Comparison of ENCODE assay signal across 36 cellular contexts in the genomic region with DNA sequence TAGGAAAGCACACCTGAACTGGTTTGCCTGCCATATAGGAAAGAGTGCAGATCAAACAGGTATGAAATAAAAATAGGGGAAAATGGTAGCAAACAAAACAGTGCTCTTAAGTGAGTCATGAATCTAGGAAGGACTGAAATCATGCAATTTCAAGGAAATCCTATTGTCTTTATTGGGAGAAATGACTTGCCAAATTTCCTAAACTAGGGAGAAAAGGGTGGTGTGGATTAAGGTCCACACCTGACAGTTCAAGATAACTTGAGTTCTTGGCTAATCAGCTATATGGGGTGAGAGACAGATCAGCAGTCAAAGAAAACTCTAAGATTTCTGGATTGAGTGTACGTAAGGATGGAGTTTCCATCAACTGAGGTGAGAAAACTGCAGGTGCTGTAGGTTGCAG.
"Had no signal": no experiment of that assay in that cellular context is flagged by ENCODE, and none has a peak within 500 bp of the region (broad histone marks: within the 10 kb centered on the region; RNA-seq: fewer than 3 reads in every experiment).

No MANE protein-coding gene starts in this region.

- FAIRE-seq: astrocyte, TTC549 had no signal

- H3K9me3 Mint-ChIP-seq: activated B cell treated with CpG ODN at 0.5 μM for 24 hours; T-helper 1 cell treated with Interleukin-12 subunit alpha and Interleukin-12 subunit beta and Interleukin-4 antibody, amounts not matched to agents 30 μg/mL and 1 μg/mL, for 36 hours; T-helper 2 cell treated with Interferon-gamma antibody and Interleukin-4, amounts not matched to agents 5 μg/mL and 100 μg/mL, for 36 hours had no signal

- H3K27me3 ChIP-seq: body of pancreas had no signal

- H3K36me3 Mint-ChIP-seq: activated CD4-positive, alpha-beta memory T cell treated with anti-CD3 and anti-CD28 coated beads for 36 hours had no signal

- DNase-seq: activated B cell treated with CpG ODN at 0.5 μM for 24 hours; activated CD4-positive, alpha-beta memory T cell treated with anti-CD3 and anti-CD28 coated beads for 36 hours; activated CD4-positive, alpha-beta T cell treated with anti-CD3 and anti-CD28 coated beads for 4 hours; activated CD4-positive, alpha-beta T cell treated with anti-CD3 and anti-CD28 coated beads, Interleukin-2, amount 50 U/mL, for 1 hour; activated CD4-positive, alpha-beta T cell treated with anti-CD3 and anti-CD28 coated beads, Interleukin-2, amount 50 U/mL, for 4 hours; activated CD4-positive, CD25-positive, alpha-beta regulatory T cell treated with anti-CD3 and anti-CD28 coated beads, Interleukin-2, amount 50 U/mL, for 72 hours; activated CD8-positive, alpha-beta memory T cell treated with anti-CD3 and anti-CD28 coated beads, Interleukin-2, amount 50 U/mL, for 4 hours; activated effector memory CD4-positive, alpha-beta T cell treated with anti-CD3 and anti-CD28 coated beads, Interleukin-2, amount 50 U/mL, for 16 hours; activated gamma-delta T cell treated with Interleukin-2 at 50 U/mL for 16 hours; activated naive CD4-positive, alpha-beta T cell; activated naive CD4-positive, alpha-beta T cell treated with anti-CD3 and anti-CD28 coated beads for 36 hours; activated naive CD4-positive, alpha-beta T cell treated with anti-CD3 and anti-CD28 coated beads, Interleukin-2, amount 50 U/mL, for 16 hours; activated naive CD8-positive, alpha-beta T cell treated with anti-CD3 and anti-CD28 coated beads, Interleukin-2, amount 10 ng/mL, durations not matched to agents 7 days and 5 days; activated T-cell treated with anti-CD3 and anti-CD28 coated beads for 4 hours; activated T-cell treated with anti-CD3 and anti-CD28 coated beads, Interleukin-2, amount 50 U/mL, for 1 hour; activated T-cell treated with anti-CD3 and anti-CD28 coated beads, Interleukin-2, amount 50 U/mL, for 4 hours; adrenal gland; amniotic stem cell; aorta; body of pancreas; brain microvascular endothelial cell; central memory CD4-positive, alpha-beta T cell; T-helper 1 cell; T-helper 2 cell; T-helper 9 cell had no signal

- H3K4me3 Mint-ChIP-seq: activated B cell treated with CpG ODN at 0.5 μM for 24 hours; activated CD4-positive, alpha-beta memory T cell treated with anti-CD3 and anti-CD28 coated beads for 36 hours; activated CD4-positive, alpha-beta T cell treated with anti-CD3 and anti-CD28 coated beads, Interleukin-2, amount 10 ng/mL, durations not matched to agents 24 days and 14 days; activated naive CD4-positive, alpha-beta T cell treated with anti-CD3 and anti-CD28 coated beads for 36 hours; activated naive CD8-positive, alpha-beta T cell treated with anti-CD3 and anti-CD28 coated beads, Interleukin-2, amount 10 ng/mL, durations not matched to agents 7 days and 5 days; activated T-cell treated with anti-CD3 and anti-CD28 coated beads, Interleukin-2, amount 50 U/mL, for 4 hours; activated T-cell treated with anti-CD3 and anti-CD28 coated beads, Interleukin-2, amount 50 U/mL, for 72 hours; activated T-helper 1 cell treated with anti-CD3 and anti-CD28 coated beads, Interleukin-12 subunit alpha, Interleukin-12 subunit beta, Interleukin-2, Interleukin-4 antibody, amounts not matched to agents 30 ng/mL and 10 ng/mL and 1 ng/mL, durations not matched to agents 14 hours and 24 hours and 36 hours; activated T-helper 17 cell treated with anti-CD3 and anti-CD28 coated beads, Interleukin-2, amount 50 U/mL, for 72 hours; T-helper 1 cell treated with Interleukin-12 subunit alpha and Interleukin-12 subunit beta and Interleukin-4 antibody, amounts not matched to agents 30 μg/mL and 1 μg/mL, for 36 hours; T-helper 2 cell treated with Interferon-gamma antibody and Interleukin-4, amounts not matched to agents 5 μg/mL and 100 μg/mL, for 36 hours had no signal

- H3K27ac ChIP-seq: adrenal gland, body of pancreas, brain microvascular endothelial cell, breast epithelium, VCaP had no signal

- H3K36me3 ChIP-seq: adrenal gland, brain microvascular endothelial cell, breast epithelium had no signal

- ATAC-seq: activated naive CD4-positive, alpha-beta T cell treated with anti-CD3 and anti-CD28 coated beads, Interleukin-2, amount 50 U/mL, for 72 hours; activated T-helper 17 cell treated with anti-CD3 and anti-CD28 coated beads, Interleukin-2, amount 50 U/mL, for 72 hours; body of pancreas had no signal

- H3K9me3 ChIP-seq: adrenal gland, body of pancreas, breast epithelium had no signal

- H3K4me3 ChIP-seq: adrenal gland, body of pancreas, breast epithelium had no signal

- H3K4me1 ChIP-seq: adrenal gland, breast epithelium had no signal

- H3K27ac Mint-ChIP-seq: activated B cell treated with CpG ODN at 0.5 μM for 24 hours; activated CD4-positive, alpha-beta memory T cell treated with anti-CD3 and anti-CD28 coated beads for 36 hours; activated CD4-positive, alpha-beta T cell treated with anti-CD3 and anti-CD28 coated beads, Interleukin-2, amount 10 ng/mL, durations not matched to agents 24 days and 14 days; activated naive CD4-positive, alpha-beta T cell treated with anti-CD3 and anti-CD28 coated beads for 36 hours; activated naive CD4-positive, alpha-beta T cell treated with anti-CD3 and anti-CD28 coated beads, Interleukin-2, amount 50 U/mL, for 72 hours; activated naive CD8-positive, alpha-beta T cell treated with anti-CD3 and anti-CD28 coated beads, Interleukin-2, amount 10 ng/mL, durations not matched to agents 7 days and 5 days; activated T-cell treated with anti-CD3 and anti-CD28 coated beads, Interleukin-2, amount 50 U/mL, for 72 hours; activated T-helper 1 cell treated with anti-CD3 and anti-CD28 coated beads, Interleukin-12 subunit alpha, Interleukin-12 subunit beta, Interleukin-2, Interleukin-4 antibody, amounts not matched to agents 30 ng/mL and 10 ng/mL and 1 ng/mL, durations not matched to agents 14 hours and 24 hours and 36 hours; activated T-helper 17 cell treated with anti-CD3 and anti-CD28 coated beads, Interleukin-2, amount 50 U/mL, for 72 hours; T-helper 1 cell treated with Interleukin-12 subunit alpha and Interleukin-12 subunit beta and Interleukin-4 antibody, amounts not matched to agents 30 μg/mL and 1 μg/mL, for 36 hours; T-helper 2 cell treated with Interferon-gamma antibody and Interleukin-4, amounts not matched to agents 5 μg/mL and 100 μg/mL, for 36 hours had no signal
